ENCODE assay signal across 1 cellular context in the genomic region with DNA sequence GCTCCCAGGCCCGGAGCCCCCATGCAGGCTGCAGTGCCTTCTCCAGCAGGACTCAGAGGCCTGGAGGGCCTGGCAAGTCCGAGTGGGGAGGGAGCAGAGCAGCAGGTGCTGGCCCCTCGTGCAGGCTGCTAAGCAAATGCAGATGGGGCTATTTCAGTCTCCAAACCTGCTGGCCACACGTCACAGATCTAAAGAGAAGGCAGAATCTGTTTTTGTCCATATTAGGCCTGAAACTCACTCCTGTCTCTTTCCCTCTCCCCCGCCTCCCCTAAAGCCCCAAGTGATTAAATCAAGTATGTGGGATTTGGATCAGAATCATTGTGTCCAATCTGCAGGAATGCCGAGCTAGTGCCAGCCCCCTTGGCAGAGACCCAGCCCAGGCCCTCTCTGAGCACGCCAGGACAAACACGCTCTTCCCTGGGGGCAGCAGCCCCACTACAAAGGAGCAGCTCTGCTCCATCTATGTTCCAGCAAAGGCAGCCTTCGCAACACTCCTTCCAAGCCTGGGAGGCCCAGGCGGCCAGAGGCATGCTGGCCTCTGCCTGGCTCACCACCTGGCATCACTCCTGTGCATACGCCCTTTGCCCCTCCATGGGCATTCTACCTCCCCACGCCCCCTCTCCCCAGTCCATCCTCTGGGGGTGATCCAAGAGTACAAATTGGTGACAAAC.
TF ChIP-seq lines count a peak whose summit lies in the region.

No MANE protein-coding gene starts in this region.

TF ChIP-seq in SK-N-SH, 30 proteins besides CTCF, POLR2A, EP300 and RAD21 (continued from another document):
- TF ChIP-seq, protein P1, sequence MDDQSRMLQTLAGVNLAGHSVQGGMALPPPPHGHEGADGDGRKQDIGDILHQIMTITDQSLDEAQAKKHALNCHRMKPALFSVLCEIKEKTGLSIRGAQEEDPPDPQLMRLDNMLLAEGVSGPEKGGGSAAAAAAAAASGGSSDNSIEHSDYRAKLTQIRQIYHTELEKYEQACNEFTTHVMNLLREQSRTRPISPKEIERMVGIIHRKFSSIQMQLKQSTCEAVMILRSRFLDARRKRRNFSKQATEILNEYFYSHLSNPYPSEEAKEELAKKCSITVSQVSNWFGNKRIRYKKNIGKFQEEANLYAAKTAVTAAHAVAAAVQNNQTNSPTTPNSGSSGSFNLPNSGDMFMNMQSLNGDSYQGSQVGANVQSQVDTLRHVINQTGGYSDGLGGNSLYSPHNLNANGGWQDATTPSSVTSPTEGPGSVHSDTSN (IDR thresholded peaks at IDR 0.05): peak; percentile 27; the same call in 1 of the 2 replicates
- peak; percentile 12; the same call in 1 of the 2 replicates for TF ChIP-seq TAF1 (IDR thresholded peaks at IDR 0.05; ENCODE audit: borderline replicate concordance, low read depth, low read length)
- TF ChIP-seq GATA2 (CRISPR knock-in tag; IDR thresholded peaks at IDR 0.05): peak; percentile 51; the same call in 1 of the 2 replicates
- TF ChIP-seq POLR2AphosphoS5 (IDR thresholded peaks at IDR 0.05; ENCODE audit: low read depth, low read length): peak; percentile 19; the same call in 1 of the 2 replicates
- peak; percentile 56; the same call in 1 of the 2 replicates for TF ChIP-seq MXI1 (IDR thresholded peaks at IDR 0.05; ENCODE audit: low read depth, low read length)
- no peak for TF ChIP-seq RXRA (IDR thresholded peaks at IDR 0.05; ENCODE audit: borderline replicate concordance, low read depth)
- peak; percentile 59 for TF ChIP-seq CHD2 (IDR thresholded peaks at IDR 0.05; ENCODE audit: low read length, partially characterized antibody)
